In genomic region chr19:14058182-14059092, GRCh38 we compare ENCODE assay signal across 8 cellular contexts. TPM values are rescaled to one million over a fixed set of nuclear protein-coding genes. Genes with fewer than 3 reads are reported as not detected.
DNase-seq lines count a peak whose midpoint lies in the region; ATAC-seq and TF ChIP-seq lines count a peak whose summit lies in the region.
"Had no signal": no experiment of that assay in that cellular context is flagged by ENCODE, and none has a peak within 500 bp of the region (broad histone marks: within the 10 kb centered on the region; RNA-seq: fewer than 3 reads in every experiment).

No MANE protein-coding gene starts in this region.

- H3K4me3 Mint-ChIP-seq in CD8-positive, alpha-beta T cell: peak overlapping the region; percentile 18

- no TSS peak for BruUV-seq in PC-3 (replicated peaks; lab: Mats Ljungman, UMichigan)

- H4K20me1 ChIP-seq in PC-3 (ENCODE audit: low read length): no peaks in the 10 kb centered on the region

- H3K27me3 ChIP-seq in CD8-positive, alpha-beta T cell (ENCODE audit: insufficient read depth, low read length): peaks cover 20% of the 10 kb centered on the region
- H3K27me3 ChIP-seq in PC-3 (ENCODE audit: low read length) (no peaks in the 10 kb centered on the region), iPS-15b (ENCODE audit: control insufficient read depth, insufficient read depth, low read length) (peaks cover 22% of the 10 kb centered on the region), prostate gland (replicated peaks; ENCODE audit: insufficient read depth) (no peaks in the 10 kb centered on the region)

- DNase-seq in CD8-positive, alpha-beta T cell: no peak
- DNase-seq in PC-3: no peak
- no peak for DNase-seq in prostate gland (ENCODE audit: low spot score)
- no peak for DNase-seq in NCI-H146 (lab: John Stamatoyannopoulos, UW)
- no peak for DNase-seq in islet precursor cell
- DNase-seq: mesenchymal stem cell had no signal

- peaks cover 15% of the 10 kb centered on the region for H3K4me1 ChIP-seq in CD8-positive, alpha-beta T cell (ENCODE audit: insufficient read depth, low read length)
- peaks cover 21% of the 10 kb centered on the region for H3K4me1 ChIP-seq in PC-3 (ENCODE audit: insufficient read depth, low read length)
- no peaks in the 10 kb centered on the region for H3K4me1 ChIP-seq in iPS-15b (ENCODE audit: control insufficient read depth, insufficient read depth, low read length)
- H3K4me1 ChIP-seq in prostate gland (replicated peaks): no peaks in the 10 kb centered on the region

- intact Hi-C loops in CD8-positive, alpha-beta T cell (cut with DNase I, micrococcal nuclease): no loop called here
- intact Hi-C loops in PC-3 (cut with micrococcal nuclease): no loop called here
- intact Hi-C loops in prostate gland (cut with DNase I): no loop called here

- H2AFZ ChIP-seq in PC-3 (ENCODE audit: low read length): peak overlapping the region; percentile 75; the same call in 1 of the 2 replicates

- no peak for TF ChIP-seq POLR2A in prostate gland (IDR thresholded peaks at IDR 0.05)

- no peaks in the 10 kb centered on the region for H3K36me3 ChIP-seq in CD8-positive, alpha-beta T cell (ENCODE audit: insufficient read depth, low read length)
- H3K36me3 ChIP-seq in PC-3 (ENCODE audit: low read depth, low read length) (no peaks in the 10 kb centered on the region), iPS-15b (ENCODE audit: control insufficient read depth, insufficient read depth, low read length) (peaks cover 3% of the 10 kb centered on the region), prostate gland (no peaks in the 10 kb centered on the region)

- no peak overlapping the region for H3K27ac ChIP-seq in CD8-positive, alpha-beta T cell (ENCODE audit: low read depth, low read length)
- H3K27ac ChIP-seq in PC-3 (ENCODE audit: low read length) (no peak overlapping the region), prostate gland (no peak overlapping the region)
- H3K27ac ChIP-seq: tibial nerve had no signal

- peaks cover 18% of the 10 kb centered on the region for H3K4me1 Mint-ChIP-seq in CD8-positive, alpha-beta T cell (ENCODE audit: low read depth)

- no peak for ATAC-seq in CD8-positive, alpha-beta T cell
- ATAC-seq in PC-3: no peak

- POLR2A ChIA-PET in CD8-positive, alpha-beta T cell (lab: Charles Lee): interaction anchor here (0.6 to 2.6 kb wide), 5 partner anchors 14 to 370 kb away, joined by 3 to 6 read pairs (median 4); partner anchors contain the start of genes IL27RA and MISP3
- POLR2A ChIA-PET in PC-3 (lab: Charles Lee; ENCODE audit: unreplicated experiment): no interaction called here

- peak overlapping the region; percentile 89 for H3K4me2 ChIP-seq in PC-3 (ENCODE audit: low read length)

- TF ChIP-seq CTCF in CD8-positive, alpha-beta T cell (IDR thresholded peaks at IDR 0.05): no peak
- TF ChIP-seq CTCF in PC-3 (conservative IDR thresholded peaks at IDR 0.05; ENCODE audit: low read depth, low read length) (no peak), prostate gland (IDR thresholded peaks at IDR 0.05) (no peak)

- 22% methylated on average over 17 of the region's 17 CpGs for WGBS in prostate gland

- H3K79me2 ChIP-seq in PC-3 (ENCODE audit: low read length): no peaks in the 10 kb centered on the region

- no peaks in the 10 kb centered on the region for H3K9me3 ChIP-seq in CD8-positive, alpha-beta T cell (ENCODE audit: low read length)
- no peaks in the 10 kb centered on the region for H3K9me3 ChIP-seq in PC-3 (ENCODE audit: low read length)
- no peaks in the 10 kb centered on the region for H3K9me3 ChIP-seq in iPS-15b (ENCODE audit: control insufficient read depth, insufficient read depth, low read length)
- H3K9me3 ChIP-seq in prostate gland: no peaks in the 10 kb centered on the region

- CTCF ChIA-PET in CD8-positive, alpha-beta T cell (lab: Charles Lee): interaction anchor here (0.6 to 4.5 kb wide), 17 partner anchors 9 to 413 kb away, joined by 3 to 35 read pairs (median 5); partner anchors contain the start of genes IL27RA and MISP3
- CTCF ChIA-PET in PC-3 (lab: Charles Lee): interaction anchor here (0.5 to 1.6 kb wide), 4 partner anchors 13 to 250 kb away, joined by 4 to 13 read pairs (median 8); partner anchors contain the start of gene MISP3

- no peak overlapping the region for H3K4me3 ChIP-seq in CD8-positive, alpha-beta T cell (ENCODE audit: low read depth, low read length)
- H3K4me3 ChIP-seq in PC-3 (ENCODE audit: low read length) (peak overlapping the region; percentile 65), iPS-15b (ENCODE audit: low read depth, low read length) (peak overlapping the region; percentile 56), prostate gland (no peak overlapping the region)

- H3K27ac Mint-ChIP-seq in CD8-positive, alpha-beta T cell: no peak overlapping the region

- H3K9me2 ChIP-seq in PC-3 (replicated peaks; ENCODE audit: low read length): no peaks in the 10 kb centered on the region

- H3F3A ChIP-seq in PC-3 (ENCODE audit: low read length, unreplicated experiment): no peaks in the 10 kb centered on the region

- H3K9ac ChIP-seq in PC-3 (ENCODE audit: low read length) (no peak overlapping the region), iPS-15b (ENCODE audit: low read depth, low read length) (no peak overlapping the region)

- H3K36me3 Mint-ChIP-seq in CD8-positive, alpha-beta T cell: peaks cover 5% of the 10 kb centered on the region

- peaks cover 38% of the 10 kb centered on the region for H3K27me3 Mint-ChIP-seq in CD8-positive, alpha-beta T cell (ENCODE audit: low read depth)

- H3K9me3 Mint-ChIP-seq in CD8-positive, alpha-beta T cell: no peaks in the 10 kb centered on the region

RNA-seq across cellular contexts. Expression of gene PALM3, which starts 3.4 kb away (rescaled TPM):
- total RNA-seq in CD8-positive, alpha-beta T cell: not detected
- 2.3 and 4.8 TPM in 2 replicates for total RNA-seq in PC-3 (2014; rRNA removed)
- total RNA-seq in prostate gland: 10 to 100 TPM in 1 of 2 donors, 1 to 10 TPM in 1; 1.8 to 16.1 TPM

RNA-seq across cellular contexts. Expression of gene MISP3, which starts 14.1 kb away (rescaled TPM):
- under 1 TPM; 0.25 to 0.41 TPM for total RNA-seq in CD8-positive, alpha-beta T cell
- 6.1 and 7.8 TPM in 2 replicates for total RNA-seq in PC-3 (2014; rRNA removed)
- 10 to 100 TPM; 12.4 to 17.2 TPM for total RNA-seq in prostate gland

RNA-seq across cellular contexts. Expression of gene IL27RA, which starts 26.9 kb away (rescaled TPM):
- 10 to 100 TPM; 25.4 to 25.7 TPM for total RNA-seq in CD8-positive, alpha-beta T cell
- total RNA-seq in PC-3 (2014; rRNA removed): 14.2 and 14.7 TPM in 2 replicates
- 1 to 10 TPM; 4.7 to 8.3 TPM for total RNA-seq in prostate gland

RNA-seq across cellular contexts. Expression of gene C19orf67, which starts 27.1 kb away (rescaled TPM):
- total RNA-seq in CD8-positive, alpha-beta T cell: not detected
- total RNA-seq in PC-3 (2014; rRNA removed): not detected in 2 replicates
- total RNA-seq in prostate gland: under 1 TPM in 1 of 2 donors, not detected in 1; 0.97 TPM
- total RNA-seq: tibial nerve had no signal

RNA-seq across cellular contexts. Expression of gene RLN3, which starts 30.5 kb away (rescaled TPM):
- total RNA-seq in CD8-positive, alpha-beta T cell: not detected
- total RNA-seq in PC-3 (2014; rRNA removed) (not detected in 2 replicates), prostate gland (not detected)
- total RNA-seq: tibial nerve had no signal

Comparison
In these comparisons a context has a peak if more than half of its experiments do, and no peak if none do; other contexts are left out.
1. H3K4me3 ChIP-seq: peak in PC-3 (single experiment) and iPS-15b (single experiment); none in CD8-positive, alpha-beta T cell (single experiment) and prostate gland (0 of 2).